23 cellular contexts compared by ENCODE assay signal in genomic region chr7:74522281-74522905, GRCh38.
DNase-seq lines count a peak whose midpoint lies in the region; TF ChIP-seq lines count a peak whose summit lies in the region.
"Had no signal": no experiment of that assay in that cellular context is flagged by ENCODE, and none has a peak within 500 bp of the region (broad histone marks: within the 10 kb centered on the region; RNA-seq: fewer than 3 reads in every experiment).

No MANE protein-coding gene starts in this region.

- no peak overlapping the region for H3K14ac ChIP-seq in H9 (ENCODE audit: insufficient read depth, low read length)

- no peak overlapping the region for H3K9ac ChIP-seq in H9 (ENCODE audit: extremely low read depth, insufficient read length, low read length)
- H3K9ac ChIP-seq: BLaER1 treated with 17β-estradiol and CSF1 and Interleukin-3, amounts not matched to agents 10 nM and 100 nM had no signal

- DNase-seq in MCF 10A (ENCODE audit: unreplicated experiment) (no peak), breast epithelium (ENCODE audit: low spot score in 2 of 2) (no peak), RWPE1 (ENCODE audit: low spot score) (no peak), epithelial cell of esophagus (ENCODE audit: low read depth) (peak; percentile 27), esophagus squamous epithelium (lab: John Stamatoyannopoulos, UW) (no peak), H9 (no peak), GDM1 (lab: John Stamatoyannopoulos, UW) (no peak), NCI-H748 (lab: John Stamatoyannopoulos, UW; ENCODE audit: unreplicated experiment) (no peak)
- DNase-seq: 8988T; ACHN; AML-193; BE2C; CD4-positive, alpha-beta T cell; CD8-positive, alpha-beta memory T cell; DMS 273 treated with DMSO at 0.1 percent for 48 hours; DMS79; EL; GF-D8; GOT3; HCEC 1CT had no signal

- H3K36me3 Mint-ChIP-seq in MCF 10A (ENCODE audit: insufficient read depth, unreplicated experiment): peaks cover 83% of the 10 kb centered on the region
- peaks cover 39 to 68% (median 67%) of the 10 kb centered on the region in 3 experiments for H3K36me3 Mint-ChIP-seq in H9 (ENCODE audit: insufficient read depth in 1 of 3, low read depth in 3 of 3)
- H3K36me3 Mint-ChIP-seq: CD14-positive monocyte had no signal

- 67 to 71% methylated on average over 1 of the region's 1 CpG for WGBS in esophagus squamous epithelium, 2 donors
- WGBS in H9 (ENCODE audit: extremely low coverage, insufficient read length, low lambda C conversion rate): no CpG with 5 or more reads among the region's 1 CpG

- no peak overlapping the region for H3K18ac ChIP-seq in H9 (ENCODE audit: insufficient read length, low read depth, low read length)

- no peaks in the 10 kb centered on the region for H3K4me1 ChIP-seq in breast epithelium
- peaks cover 0 to 54% (median 34%) of the 10 kb centered on the region in 3 donors for H3K4me1 ChIP-seq in esophagus squamous epithelium
- H3K4me1 ChIP-seq in H9 (ENCODE audit: insufficient read depth, low read length): peaks cover 3% of the 10 kb centered on the region; the same call in 1 of the 2 replicates
- H3K4me1 ChIP-seq: A549, BE2C had no signal

- no peak overlapping the region for H3K56ac ChIP-seq in H9 (ENCODE audit: insufficient read length, low read depth, low read length)

- H2AFZ ChIP-seq in H9 (ENCODE audit: low read length): no peak overlapping the region

- H3T11ph ChIP-seq in H9 (ENCODE audit: low read length): no peak overlapping the region

- no peaks in the 10 kb centered on the region for H4K20me1 ChIP-seq in H9 (ENCODE audit: control insufficient read depth, insufficient read depth, insufficient read length)

- H4K8ac ChIP-seq in H9 (replicated peaks; ENCODE audit: insufficient read length, low read depth, low read length): no peak overlapping the region

- H2BK120ac ChIP-seq in H9 (ENCODE audit: low read depth, low read length, poor library complexity, severe bottlenecking): no peak overlapping the region

- no peak overlapping the region for H3K27ac ChIP-seq in breast epithelium
- 0 out of 2 replicates have a peak overlapping the region, but pooled peaks have one; percentile 42 for H3K27ac ChIP-seq in RWPE1
- H3K27ac ChIP-seq in esophagus squamous epithelium: peak overlapping the region in 3 of 4 donors; percentile 83 to 94 (median 90)
- H3K27ac ChIP-seq in H9 (ENCODE audit: insufficient read length, low read depth, low read length): no peak overlapping the region
- H3K27ac ChIP-seq: A549; BLaER1 treated with 17β-estradiol and CSF1 and Interleukin-3, amounts not matched to agents 10 nM and 100 nM had no signal

- no peak overlapping the region for H2BK12ac ChIP-seq in H9 (ENCODE audit: insufficient read length, low read depth, low read length)

- no peak overlapping the region for H3K4me3 ChIP-seq in breast epithelium
- no peak overlapping the region for H3K4me3 ChIP-seq in epithelial cell of esophagus (ENCODE audit: low read length)
- no peak overlapping the region for H3K4me3 ChIP-seq in esophagus squamous epithelium
- H3K4me3 ChIP-seq: A549; BLaER1 treated with 17β-estradiol and CSF1 and Interleukin-3, amounts not matched to agents 10 nM and 100 nM had no signal

- H3K27me3 Mint-ChIP-seq in MCF 10A (ENCODE audit: insufficient read depth, unreplicated experiment) (no peaks in the 10 kb centered on the region), H9 (ENCODE audit: low read depth) (no peaks in the 10 kb centered on the region)
- H3K27me3 Mint-ChIP-seq: CD4-positive, alpha-beta T cell had no signal

- no peak overlapping the region for H2BK20ac ChIP-seq in H9 (ENCODE audit: low read depth, low read length, poor library complexity, severe bottlenecking)

- intact Hi-C loops in MCF 10A (cut with micrococcal nuclease): no loop called here
- intact Hi-C loops in breast epithelium (cut with DNase I; ENCODE audit: low total_unique reads): loop anchor here (5.0 kb wide), 1 partner anchor 65 kb away; no protein-coding TSS in a partner anchor
- intact Hi-C loops in esophagus squamous epithelium (cut with DNase I): no loop called here

- no peaks in the 10 kb centered on the region for H3K79me2 ChIP-seq in H9 (ENCODE audit: insufficient read depth, low read length)

- H3K4ac ChIP-seq in H9 (ENCODE audit: low read depth, low read length): no peak overlapping the region

- peak overlapping the region; percentile 35 for H3K27ac Mint-ChIP-seq in MCF 10A (ENCODE audit: low read depth, unreplicated experiment)
- H3K27ac Mint-ChIP-seq in H9: no peak overlapping the region
- H3K27ac Mint-ChIP-seq: CD14-positive monocyte; CD4-positive, alpha-beta T cell; CD8-positive, alpha-beta memory T cell had no signal

- CTCF ChIA-PET in MCF 10A (lab: Yijun Ruan, JAX) (interaction anchor here (0.6 to 1.4 kb wide), 2 partner anchors 52 to 105 kb away, joined by 3 to 6 read pairs; no protein-coding TSS in a partner anchor), RWPE1 (lab: Yijun Ruan, JAX) (interaction anchor here (0.6 kb wide), 1 partner anchor 669 kb away, joined by 6 read pairs; no protein-coding TSS in a partner anchor)

- H3K9me3 ChIP-seq in breast epithelium: peaks cover 0 to 8% of the 10 kb centered on the region in 2 donors
- peaks cover 0 to 11% (median 8%) of the 10 kb centered on the region in 3 donors for H3K9me3 ChIP-seq in esophagus squamous epithelium
- H3K9me3 ChIP-seq in H9 (ENCODE audit: control insufficient read depth, low read depth, low read length): no peaks in the 10 kb centered on the region
- H3K9me3 ChIP-seq: BE2C had no signal

- no peaks in the 10 kb centered on the region for H3K27me3 ChIP-seq in breast epithelium
- no peaks in the 10 kb centered on the region for H3K27me3 ChIP-seq in esophagus squamous epithelium
- H3K27me3 ChIP-seq in H9 (ENCODE audit: insufficient read depth, low read length): no peaks in the 10 kb centered on the region
- H3K27me3 ChIP-seq: BE2C; BLaER1 treated with 17β-estradiol and CSF1 and Interleukin-3, amounts not matched to agents 10 nM and 100 nM had no signal

- H2AK5ac ChIP-seq in H9 (ENCODE audit: insufficient read length, low read length): no peak overlapping the region

- no peak overlapping the region for H3K4me2 ChIP-seq in H9 (ENCODE audit: insufficient read depth, insufficient read length, low read length)
- H3K4me2 ChIP-seq: A549; BLaER1 treated with 17β-estradiol and CSF1 and Interleukin-3, amounts not matched to agents 10 nM and 100 nM had no signal

- H2BK5ac ChIP-seq in H9 (ENCODE audit: insufficient read length, low read length): no peak overlapping the region

- no peak overlapping the region for H4K5ac ChIP-seq in H9 (ENCODE audit: insufficient read length, low read depth, low read length)

- no peak overlapping the region for H2BK15ac ChIP-seq in H9 (ENCODE audit: low read depth, low read length)

- H3K4me3 Mint-ChIP-seq in MCF 10A (ENCODE audit: unreplicated experiment): no peak overlapping the region
- no peak overlapping the region for H3K4me3 Mint-ChIP-seq in H9
- H3K4me3 Mint-ChIP-seq: CD14-positive monocyte; CD4-positive, alpha-beta T cell; CD8-positive, alpha-beta memory T cell had no signal

- H3K79me1 ChIP-seq in H9 (ENCODE audit: insufficient read depth, low read depth, low read length, poor library complexity, severe bottlenecking): no peaks in the 10 kb centered on the region

- no peaks in the 10 kb centered on the region for H3K9me3 Mint-ChIP-seq in MCF 10A (ENCODE audit: unreplicated experiment)
- no peaks in the 10 kb centered on the region; a peak in 1 of 5 replicates for H3K9me3 Mint-ChIP-seq in H9
- H3K9me3 Mint-ChIP-seq: CD4-positive, alpha-beta T cell had no signal

- H4K91ac ChIP-seq in H9 (ENCODE audit: insufficient read length, low read depth, low read length): no peak overlapping the region

- H3K23me2 ChIP-seq in H9 (ENCODE audit: insufficient read length, low read depth, low read length, poor library complexity, severe bottlenecking): no peaks in the 10 kb centered on the region

- no peak for TF ChIP-seq POLR2A in breast epithelium (IDR thresholded peaks at IDR 0.05)
- no peak for TF ChIP-seq POLR2A in esophagus squamous epithelium (IDR thresholded peaks at IDR 0.05)

- H3K4me1 Mint-ChIP-seq in MCF 10A (ENCODE audit: insufficient read depth, unreplicated experiment) (peaks cover 9% of the 10 kb centered on the region), H9 (peaks cover 10 to 19% of the 10 kb centered on the region in 2 experiments)
- H3K4me1 Mint-ChIP-seq: CD14-positive monocyte; CD8-positive, alpha-beta memory T cell had no signal

- no peak for TF ChIP-seq CTCF in MCF 10A (IDR thresholded peaks at IDR 0.05; ENCODE audit: unreplicated experiment)
- TF ChIP-seq CTCF in breast epithelium (IDR thresholded peaks at IDR 0.05): no peak
- TF ChIP-seq CTCF in RWPE1 (conservative IDR thresholded peaks at IDR 0.05; ENCODE audit: low read depth): no peak
- no peak for TF ChIP-seq CTCF in epithelial cell of esophagus (IDR thresholded peaks at IDR 0.05; ENCODE audit: insufficient read depth, low read depth, low read length, missing control alignments)
- TF ChIP-seq CTCF in esophagus squamous epithelium (IDR thresholded peaks at IDR 0.05): no peak
- TF ChIP-seq CTCF in H9 (conservative IDR thresholded peaks at IDR 0.05): no peak

- H3K36me3 ChIP-seq in breast epithelium: no peaks in the 10 kb centered on the region
- peaks cover 12 to 90% (median 16%) of the 10 kb centered on the region in 3 donors for H3K36me3 ChIP-seq in esophagus squamous epithelium

- H3K23ac ChIP-seq in H9 (ENCODE audit: insufficient read length, low read depth, low read length): no peak overlapping the region

- BruUV-seq in MCF 10A (replicated peaks; lab: Mats Ljungman, UMichigan): no TSS peak

- POLR2A ChIA-PET in MCF 10A (lab: Yijun Ruan, JAX): interaction anchor here (0.6 to 0.9 kb wide), 2 partner anchors 21 to 24 kb away, joined by 3 read pairs; no protein-coding TSS in a partner anchor
- POLR2A ChIA-PET in RWPE1 (lab: Yijun Ruan, JAX; ENCODE audit: low non-redundant PET): no interaction called here

Comparison
In these comparisons a context has a peak if more than half of its experiments do, and no peak if none do; other contexts are left out.
1. H3K27ac ChIP-seq: peak in RWPE1 (single experiment) and esophagus squamous epithelium (3 of 4); none in breast epithelium (0 of 2) and H9 (single experiment).